Comparison of ENCODE assay signal across 16 cellular contexts in the genomic region with DNA sequence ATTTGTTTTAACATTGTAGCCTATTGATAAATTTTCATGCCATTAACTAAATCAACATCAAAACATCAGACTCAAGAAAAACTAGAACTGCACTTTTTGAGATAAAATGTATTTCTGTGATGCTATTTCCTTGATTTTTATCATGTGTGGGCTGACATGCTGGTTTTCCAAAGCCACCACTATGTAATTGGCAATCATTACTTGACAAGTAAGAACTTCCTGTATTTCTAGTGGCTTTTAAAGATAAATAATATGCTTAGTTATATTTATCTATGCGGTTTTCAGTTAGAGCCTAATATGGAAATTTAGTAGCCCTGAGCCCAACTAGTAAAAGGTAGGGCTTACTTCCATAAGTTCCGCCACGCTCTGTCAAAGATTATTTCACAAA.
DNase-seq lines count a peak whose midpoint lies in the region; TF ChIP-seq lines count a peak whose summit lies in the region.
"Had no signal": no experiment of that assay in that cellular context is flagged by ENCODE, and none has a peak within 500 bp of the region (broad histone marks: within the 10 kb centered on the region; RNA-seq: fewer than 3 reads in every experiment).

No MANE protein-coding gene starts in this region.

- in situ Hi-C loops in KBM-7 (cut with MboI; ENCODE audit: low pct_unique_long_range_greater_than_20kb, low sequenced_read_pairs) = no loop called here

- H3K36me3 Mint-ChIP-seq in Calu3 (ENCODE audit: insufficient read depth, unreplicated experiment) = peaks cover 16% of the 10 kb centered on the region
- H3K36me3 Mint-ChIP-seq: CD4-positive, CD25-positive, alpha-beta regulatory T cell had no signal

- H3K4me1 Mint-ChIP-seq in Calu3 (ENCODE audit: low read depth, unreplicated experiment) = no peaks in the 10 kb centered on the region

- TF ChIP-seq CTCF in Calu3 (IDR thresholded peaks at IDR 0.05; ENCODE audit: unreplicated experiment) (no peak), fibroblast of villous mesenchyme (IDR thresholded peaks at IDR 0.05; ENCODE audit: insufficient read depth, low read depth, low read length) (no peak)

- H3K27ac Mint-ChIP-seq in Calu3 (ENCODE audit: unreplicated experiment) = peak overlapping the region; percentile 57
- H3K27ac Mint-ChIP-seq: CD4-positive, CD25-positive, alpha-beta regulatory T cell; T-helper 17 cell had no signal

- intact Hi-C loops in Calu3 (cut with micrococcal nuclease; ENCODE audit: unreplicated experiment) = no loop called here

- no peak overlapping the region for H3K4me3 ChIP-seq in fibroblast of villous mesenchyme (ENCODE audit: low read depth, low read length)
- H3K4me3 ChIP-seq: HAP-1 had no signal

- CTCF ChIA-PET in Calu3 (lab: Charles Lee) = no interaction called here

- no peaks in the 10 kb centered on the region for H3K27me3 Mint-ChIP-seq in Calu3 (ENCODE audit: unreplicated experiment)
- H3K27me3 Mint-ChIP-seq: CD4-positive, CD25-positive, alpha-beta regulatory T cell; T-helper 17 cell had no signal

- H3K4me3 Mint-ChIP-seq in Calu3 (ENCODE audit: low read depth, unreplicated experiment) = no peak overlapping the region
- H3K4me3 Mint-ChIP-seq: CD4-positive, CD25-positive, alpha-beta regulatory T cell; T-helper 17 cell had no signal

- H3K9me3 Mint-ChIP-seq in Calu3 (ENCODE audit: low read depth, unreplicated experiment) = no peaks in the 10 kb centered on the region
- H3K9me3 Mint-ChIP-seq: CD4-positive, CD25-positive, alpha-beta regulatory T cell had no signal

- BruUV-seq in Calu3 (replicated peaks; lab: Mats Ljungman, UMichigan) = no TSS peak

- no peak for DNase-seq in Calu3
- DNase-seq in KBM-7 = peak; percentile 10
- peak; percentile 14 for DNase-seq in OCI-M1 (lab: John Stamatoyannopoulos, UW)
- peak; percentile 44 for DNase-seq in fibroblast of villous mesenchyme (ENCODE audit: low read depth)
- no peak for DNase-seq in stimulated activated CD4-positive, alpha-beta T cell treated with anti-CD3 and anti-CD28 coated beads, Interleukin-12 subunit alpha, Interleukin-12 subunit beta, amount 100 ng/mL, for 4 hours
- no peak for DNase-seq in activated CD4-positive, alpha-beta T cell treated with anti-CD3 and anti-CD28 coated beads, Interleukin-2, amount 50 U/mL, for 4 hours
- no peak for DNase-seq in cerebellar cortex (ENCODE audit: low spot score)
- DNase-seq: Caco-2; CD4-positive, CD25-positive, alpha-beta regulatory T cell; MM.1S; NCI-H1417; NCI-H1930; NCI-H446 treated with DMSO at 0.1 percent for 48 hours; NCI-H748 treated with DMSO at 0.1 percent for 48 hours; T-helper 17 cell had no signal

Comparison
In these comparisons a context has a peak if more than half of its experiments do, and no peak if none do; other contexts are left out.
1. DNase-seq: peak in KBM-7 (single experiment), OCI-M1 (single experiment) and fibroblast of villous mesenchyme (single experiment); none in Calu3 (single experiment), stimulated activated CD4-positive, alpha-beta T cell treated with anti-CD3 and anti-CD28 coated beads, Interleukin-12 subunit alpha, Interleukin-12 subunit beta, amount 100 ng/mL, for 4 hours (single experiment), activated CD4-positive, alpha-beta T cell treated with anti-CD3 and anti-CD28 coated beads, Interleukin-2, amount 50 U/mL, for 4 hours (0 of 2) and cerebellar cortex (single experiment).